ENCODE assay signal across 2 cellular contexts in genomic region chr7:149796287-149796860, GRCh38.
TF ChIP-seq lines count a peak whose summit lies in the region.

No MANE protein-coding gene starts in this region.

TF ChIP-seq in HepG2, 621 proteins besides CTCF, POLR2A, EP300 and RAD21:
- TF ChIP-seq MAFG (CRISPR knock-in tag; IDR thresholded peaks at IDR 0.05) (no peak), SCMH1 (CRISPR knock-in tag; IDR thresholded peaks at IDR 0.05; ENCODE audit: borderline replicate concordance) (no peak), YEATS2 (CRISPR knock-in tag; IDR thresholded peaks at IDR 0.05; ENCODE audit: borderline replicate concordance) (no peak), HHEX (CRISPR knock-in tag; IDR thresholded peaks at IDR 0.05) (no peak), ZNF335 (CRISPR knock-in tag; IDR thresholded peaks at IDR 0.05) (no peak)
- TF ChIP-seq, protein P1, sequence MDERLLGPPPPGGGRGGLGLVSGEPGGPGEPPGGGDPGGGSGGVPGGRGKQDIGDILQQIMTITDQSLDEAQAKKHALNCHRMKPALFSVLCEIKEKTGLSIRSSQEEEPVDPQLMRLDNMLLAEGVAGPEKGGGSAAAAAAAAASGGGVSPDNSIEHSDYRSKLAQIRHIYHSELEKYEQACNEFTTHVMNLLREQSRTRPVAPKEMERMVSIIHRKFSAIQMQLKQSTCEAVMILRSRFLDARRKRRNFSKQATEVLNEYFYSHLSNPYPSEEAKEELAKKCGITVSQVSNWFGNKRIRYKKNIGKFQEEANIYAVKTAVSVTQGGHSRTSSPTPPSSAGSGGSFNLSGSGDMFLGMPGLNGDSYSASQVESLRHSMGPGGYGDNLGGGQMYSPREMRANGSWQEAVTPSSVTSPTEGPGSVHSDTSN (CRISPR knock-in tag; IDR thresholded peaks at IDR 0.05), result no peak
TF ChIP-seq in HepG2: peak in this region for 0.

TF ChIP-seq in WTC11, 78 proteins besides CTCF, POLR2A, EP300 and RAD21:
- TF ChIP-seq IRF1 (CRISPR knock-in tag; IDR thresholded peaks at IDR 0.05) (no peak), FOXK1 (CRISPR knock-in tag; IDR thresholded peaks at IDR 0.05) (no peak), IRF2 (CRISPR knock-in tag; IDR thresholded peaks at IDR 0.05; ENCODE audit: borderline replicate concordance, low read depth) (no peak), RORB (CRISPR knock-in tag; IDR thresholded peaks at IDR 0.05) (no peak), SMAD3 (CRISPR knock-in tag; IDR thresholded peaks at IDR 0.05; ENCODE audit: borderline replicate concordance) (no peak), ATF1 (CRISPR knock-in tag; IDR thresholded peaks at IDR 0.05) (no peak), PRDM15 (CRISPR knock-in tag; IDR thresholded peaks at IDR 0.05) (no peak), GABPB1 (CRISPR knock-in tag; IDR thresholded peaks at IDR 0.05) (no peak), HMGXB4 (CRISPR knock-in tag; IDR thresholded peaks at IDR 0.05) (no peak), ARID4B (CRISPR knock-in tag; IDR thresholded peaks at IDR 0.05; ENCODE audit: borderline replicate concordance) (no peak), ERG (CRISPR knock-in tag; IDR thresholded peaks at IDR 0.05) (no peak)
- TF ChIP-seq, protein P2, sequence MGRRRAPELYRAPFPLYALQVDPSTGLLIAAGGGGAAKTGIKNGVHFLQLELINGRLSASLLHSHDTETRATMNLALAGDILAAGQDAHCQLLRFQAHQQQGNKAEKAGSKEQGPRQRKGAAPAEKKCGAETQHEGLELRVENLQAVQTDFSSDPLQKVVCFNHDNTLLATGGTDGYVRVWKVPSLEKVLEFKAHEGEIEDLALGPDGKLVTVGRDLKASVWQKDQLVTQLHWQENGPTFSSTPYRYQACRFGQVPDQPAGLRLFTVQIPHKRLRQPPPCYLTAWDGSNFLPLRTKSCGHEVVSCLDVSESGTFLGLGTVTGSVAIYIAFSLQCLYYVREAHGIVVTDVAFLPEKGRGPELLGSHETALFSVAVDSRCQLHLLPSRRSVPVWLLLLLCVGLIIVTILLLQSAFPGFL (CRISPR knock-in tag; IDR thresholded peaks at IDR 0.05; ENCODE audit: borderline replicate concordance), result no peak
TF ChIP-seq in WTC11: peak in this region for 0.
